Comparison of ENCODE assay signal across 25 cellular contexts in the genomic region with DNA sequence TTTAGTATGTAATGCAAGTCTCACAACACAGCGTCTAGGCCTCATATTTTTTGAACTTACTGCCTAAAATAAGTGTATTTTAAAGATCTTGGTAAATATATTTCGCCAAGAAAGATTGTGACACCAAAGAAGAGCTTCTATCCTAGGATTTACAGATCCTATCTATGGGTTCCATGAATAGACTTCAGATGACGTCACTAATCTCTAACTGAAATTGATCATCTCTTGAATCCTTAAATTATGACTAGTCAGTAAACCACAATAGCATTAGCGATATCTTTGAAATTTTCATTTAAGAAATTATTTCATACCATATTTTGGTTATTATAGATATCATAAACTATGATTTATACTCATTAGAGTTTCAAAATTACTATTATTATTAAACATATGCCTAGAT.
"Had no signal": no experiment of that assay in that cellular context is flagged by ENCODE, and none has a peak within 500 bp of the region (broad histone marks: within the 10 kb centered on the region; RNA-seq: fewer than 3 reads in every experiment).

No MANE protein-coding gene starts in this region.

- H3K27me3 ChIP-seq: colonic mucosa, esophagus squamous epithelium, gastrocnemius medialis, heart left ventricle, hepatocyte, left lung had no signal

- H3K79me2 ChIP-seq: hepatocyte had no signal

- H3K4me2 ChIP-seq: hepatocyte had no signal

- H3K4me3 ChIP-seq: colonic mucosa, esophagus squamous epithelium, gastrocnemius medialis, heart left ventricle, hepatocyte, left lung, lower lobe of right lung, mucosa of descending colon had no signal

- H3K27ac ChIP-seq: colonic mucosa, epithelial cell of prostate, esophagus squamous epithelium, gastrocnemius medialis, heart left ventricle, hepatocyte, left lung, lower lobe of right lung had no signal

- H3K4me1 ChIP-seq: colonic mucosa, esophagus squamous epithelium, gastrocnemius medialis, heart left ventricle, left lung, lower lobe of right lung had no signal

- H3K9me3 ChIP-seq: colonic mucosa, esophagus squamous epithelium, gastrocnemius medialis, left lung, lower lobe of right lung, mucosa of descending colon had no signal

- FAIRE-seq: endometrium, islet of Langerhans, keratinocyte had no signal

- DNase-seq: colonic mucosa; cortex of kidney; effector CD8-positive, alpha-beta T cell; effector memory CD8-positive, alpha-beta T cell; endodermal cell; erythroblast; esophagus squamous epithelium; foreskin fibroblast; foreskin melanocyte; gastrocnemius medialis; heart left ventricle; left cardiac atrium; left lung; left ventricle myocardium superior; lower lobe of right lung; mesenchymal stem cell; mucosa of descending colon; naive B cell; naive thymus-derived CD8-positive, alpha-beta T cell had no signal

- H2AFZ ChIP-seq: hepatocyte had no signal

- ATAC-seq: effector memory CD8-positive, alpha-beta T cell; esophagus mucosa; gastrocnemius medialis; heart left ventricle; left cardiac atrium; left lung; left ventricle myocardium superior; lower lobe of right lung; mucosa of descending colon; naive thymus-derived CD8-positive, alpha-beta T cell had no signal

- H3K36me3 ChIP-seq: colonic mucosa, esophagus squamous epithelium, gastrocnemius medialis, heart left ventricle, left lung, lower lobe of right lung had no signal
